15 cellular contexts compared by ENCODE assay signal in the genomic region with DNA sequence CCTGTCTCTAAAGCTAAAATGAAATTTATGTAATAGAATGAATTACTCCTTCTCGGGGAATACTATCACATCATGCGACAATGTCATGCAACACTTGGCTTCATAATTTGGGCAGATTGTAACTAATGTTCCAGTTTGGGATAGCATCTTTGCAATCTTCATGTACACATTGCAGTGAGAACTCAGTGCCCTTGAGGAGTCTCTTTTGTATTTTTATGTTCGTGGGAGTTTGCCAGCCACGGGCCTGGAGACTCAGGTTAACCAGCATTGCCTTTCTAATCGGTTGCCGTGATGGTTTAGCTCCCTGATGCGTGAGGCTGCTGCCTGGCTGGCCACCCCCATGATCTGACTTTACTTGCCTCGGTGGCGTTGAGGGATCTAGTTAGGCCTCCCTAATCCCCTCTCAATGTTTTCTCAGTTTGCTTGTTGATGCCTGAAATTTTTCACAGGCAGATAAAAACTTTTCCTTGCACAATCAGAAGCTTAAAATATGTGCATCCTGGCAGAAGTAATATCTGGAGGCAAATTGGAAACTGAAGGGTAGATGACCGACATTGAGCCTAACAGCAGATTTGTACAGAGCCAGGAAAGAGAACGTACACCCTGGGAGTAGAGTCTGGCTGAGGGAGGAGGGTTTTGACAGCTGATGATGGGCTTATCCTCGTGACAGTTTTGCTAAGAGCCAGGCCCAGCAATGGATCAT.
"Had no signal": no experiment of that assay in that cellular context is flagged by ENCODE, and none has a peak within 500 bp of the region (broad histone marks: within the 10 kb centered on the region; RNA-seq: fewer than 3 reads in every experiment).

No MANE protein-coding gene starts in this region.

- H3K27me3 ChIP-seq: colonic mucosa, upper lobe of left lung had no signal

- FAIRE-seq: astrocyte had no signal

- H3K36me3 ChIP-seq: colonic mucosa, upper lobe of left lung had no signal

- H3K9me3 Mint-ChIP-seq: activated CD4-positive, alpha-beta memory T cell treated with anti-CD3 and anti-CD28 coated beads for 36 hours; activated naive CD8-positive, alpha-beta T cell treated with anti-CD3 and anti-CD28 coated beads, Interleukin-2, amount 10 ng/mL, durations not matched to agents 7 days and 5 days; natural killer cell had no signal

- H3K4me3 ChIP-seq: colonic mucosa, skin epidermis had no signal

- H3K4me1 ChIP-seq: colonic mucosa had no signal

- DNase-seq: activated CD4-positive, alpha-beta memory T cell treated with anti-CD3 and anti-CD28 coated beads for 36 hours; activated CD4-positive, alpha-beta T cell treated with anti-CD3 and anti-CD28 coated beads for 1 hour; activated gamma-delta T cell treated with Interleukin-2 at 50 U/mL for 16 hours; activated naive CD8-positive, alpha-beta T cell treated with anti-CD3 and anti-CD28 coated beads, Interleukin-2, amount 10 ng/mL, durations not matched to agents 7 days and 5 days; activated T-cell treated with anti-CD3 and anti-CD28 coated beads, Interleukin-2, amount 50 U/mL, for 48 hours; caudate nucleus; colonic mucosa; effector CD4-positive, alpha-beta T cell; left cardiac atrium; mammary epithelial cell; natural killer cell; substantia nigra; upper lobe of left lung had no signal

- H3K4me3 Mint-ChIP-seq: activated CD4-positive, alpha-beta memory T cell treated with anti-CD3 and anti-CD28 coated beads for 36 hours; activated naive CD8-positive, alpha-beta T cell treated with anti-CD3 and anti-CD28 coated beads, Interleukin-2, amount 10 ng/mL, durations not matched to agents 7 days and 5 days had no signal

- H3K27ac ChIP-seq: colonic mucosa had no signal

- H3K27ac Mint-ChIP-seq: activated CD4-positive, alpha-beta memory T cell treated with anti-CD3 and anti-CD28 coated beads for 36 hours; activated naive CD8-positive, alpha-beta T cell treated with anti-CD3 and anti-CD28 coated beads, Interleukin-2, amount 10 ng/mL, durations not matched to agents 7 days and 5 days; natural killer cell had no signal

- ATAC-seq: natural killer cell had no signal

- H3K9me3 ChIP-seq: colonic mucosa, upper lobe of left lung had no signal

- H3K36me3 Mint-ChIP-seq: activated CD4-positive, alpha-beta memory T cell treated with anti-CD3 and anti-CD28 coated beads for 36 hours; natural killer cell had no signal
